Comparison of ENCODE assay signal across 25 cellular contexts in the genomic region with DNA sequence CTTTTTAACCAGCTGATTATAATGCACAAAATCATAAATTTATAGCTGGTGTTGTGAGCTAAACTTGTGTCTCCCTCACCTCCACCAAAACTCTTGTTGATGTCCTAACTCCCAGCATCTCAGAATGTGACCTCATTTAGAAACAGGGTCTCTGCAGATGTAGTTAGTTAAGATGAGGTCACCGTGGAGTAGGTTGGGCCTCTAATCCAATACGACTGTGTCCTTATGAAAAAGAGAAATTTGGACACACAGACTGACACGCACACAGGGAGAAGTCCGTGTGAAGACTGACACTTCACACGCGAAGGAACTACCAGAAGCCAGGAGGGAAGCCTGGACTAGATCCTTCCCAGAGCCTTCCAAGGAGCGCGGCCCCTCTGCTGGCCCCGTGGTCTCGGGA.
"Had no signal": no experiment of that assay in that cellular context is flagged by ENCODE, and none has a peak within 500 bp of the region (broad histone marks: within the 10 kb centered on the region; RNA-seq: fewer than 3 reads in every experiment).

No MANE protein-coding gene starts in this region.

- DNase-seq: activated B cell treated with CpG ODN at 0.5 μM for 24 hours; activated CD4-positive, alpha-beta memory T cell treated with anti-CD3 and anti-CD28 coated beads for 36 hours; activated CD4-positive, alpha-beta T cell treated with anti-CD3 and anti-CD28 coated beads for 4 hours; activated gamma-delta T cell treated with Interleukin-2 at 50 U/mL for 16 hours; activated T-cell treated with anti-CD3 and anti-CD28 coated beads for 4 hours; adrenal gland; dermis blood vessel endothelial cell; effector memory CD4-positive, alpha-beta T cell; heart right ventricle; immature natural killer cell; kidney glomerular epithelial cell; left ventricle myocardium superior; mucosa of descending colon; naive thymus-derived CD8-positive, alpha-beta T cell; stimulated activated CD4-positive, alpha-beta T cell treated with anti-CD3 and anti-CD28 coated beads, Interleukin-2, amount 100 ng/mL, for 24 hours; upper lobe of right lung had no signal

- H3K36me3 ChIP-seq: upper lobe of right lung had no signal

- H3K27ac ChIP-seq: adrenal gland, esophagus muscularis mucosa, heart right ventricle, neutrophil, upper lobe of right lung had no signal

- H3K4me1 ChIP-seq: adrenal gland, upper lobe of right lung had no signal

- H3K9me3 ChIP-seq: adrenal gland, esophagus muscularis mucosa, heart right ventricle, mucosa of descending colon, neutrophil, upper lobe of right lung had no signal

- H3K27ac Mint-ChIP-seq: activated B cell treated with CpG ODN at 0.5 μM for 24 hours; activated CD4-positive, alpha-beta memory T cell treated with anti-CD3 and anti-CD28 coated beads for 36 hours; activated naive CD4-positive, alpha-beta T cell treated with anti-CD3 and anti-CD28 coated beads, Interleukin-2, amount 50 U/mL, for 72 hours; activated T-helper 1 cell treated with anti-CD3 and anti-CD28 coated beads, Interleukin-12 subunit alpha, Interleukin-12 subunit beta, Interleukin-2, Interleukin-4 antibody, amounts not matched to agents 30 ng/mL and 10 ng/mL and 1 ng/mL, durations not matched to agents 14 hours and 24 hours and 36 hours; naive thymus-derived CD8-positive, alpha-beta T cell; progenitor cell of endocrine pancreas; stimulated activated naive CD8-positive, alpha-beta T cell treated with anti-CD3 and anti-CD28 coated beads, Interleukin-15, Interleukin-2, amounts not matched to agents 100 ng/mL and 50 ng/mL, for 24 hours; T-helper 2 cell treated with Interferon-gamma antibody and Interleukin-4, amounts not matched to agents 5 μg/mL and 100 μg/mL, for 36 hours had no signal

- H3K36me3 Mint-ChIP-seq: activated naive CD4-positive, alpha-beta T cell treated with anti-CD3 and anti-CD28 coated beads, Interleukin-2, amount 50 U/mL, for 72 hours had no signal

- H3K9me3 Mint-ChIP-seq: activated B cell treated with CpG ODN at 0.5 μM for 24 hours; activated CD4-positive, alpha-beta memory T cell treated with anti-CD3 and anti-CD28 coated beads for 36 hours; activated T-helper 1 cell treated with anti-CD3 and anti-CD28 coated beads, Interleukin-12 subunit alpha, Interleukin-12 subunit beta, Interleukin-2, Interleukin-4 antibody, amounts not matched to agents 30 ng/mL and 10 ng/mL and 1 ng/mL, durations not matched to agents 14 hours and 24 hours and 36 hours; immature natural killer cell; naive thymus-derived CD8-positive, alpha-beta T cell; stimulated activated naive CD8-positive, alpha-beta T cell treated with anti-CD3 and anti-CD28 coated beads, Interleukin-15, Interleukin-2, amounts not matched to agents 100 ng/mL and 50 ng/mL, for 24 hours; T-helper 2 cell treated with Interferon-gamma antibody and Interleukin-4, amounts not matched to agents 5 μg/mL and 100 μg/mL, for 36 hours had no signal

- H3K27me3 Mint-ChIP-seq: activated B cell treated with CpG ODN at 0.5 μM for 24 hours; activated CD4-positive, alpha-beta memory T cell treated with anti-CD3 and anti-CD28 coated beads for 36 hours; naive thymus-derived CD8-positive, alpha-beta T cell; progenitor cell of endocrine pancreas; stimulated activated naive CD8-positive, alpha-beta T cell treated with anti-CD3 and anti-CD28 coated beads, Interleukin-15, Interleukin-2, amounts not matched to agents 100 ng/mL and 50 ng/mL, for 24 hours had no signal

- H3K27me3 ChIP-seq: adrenal gland, esophagus muscularis mucosa, heart right ventricle, neutrophil, upper lobe of right lung had no signal

- ATAC-seq: activated naive CD4-positive, alpha-beta T cell treated with anti-CD3 and anti-CD28 coated beads, Interleukin-2, amount 50 U/mL, for 72 hours; heart right ventricle; left ventricle myocardium superior; mucosa of descending colon; naive thymus-derived CD8-positive, alpha-beta T cell; upper lobe of right lung had no signal

- H3K4me3 ChIP-seq: adrenal gland, esophagus muscularis mucosa, heart right ventricle, mucosa of descending colon, upper lobe of right lung had no signal

- H3K4me3 Mint-ChIP-seq: activated B cell treated with CpG ODN at 0.5 μM for 24 hours; activated CD4-positive, alpha-beta memory T cell treated with anti-CD3 and anti-CD28 coated beads for 36 hours; activated T-helper 1 cell treated with anti-CD3 and anti-CD28 coated beads, Interleukin-12 subunit alpha, Interleukin-12 subunit beta, Interleukin-2, Interleukin-4 antibody, amounts not matched to agents 30 ng/mL and 10 ng/mL and 1 ng/mL, durations not matched to agents 14 hours and 24 hours and 36 hours; immature natural killer cell; naive thymus-derived CD8-positive, alpha-beta T cell; stimulated activated naive CD8-positive, alpha-beta T cell treated with anti-CD3 and anti-CD28 coated beads, Interleukin-15, Interleukin-2, amounts not matched to agents 100 ng/mL and 50 ng/mL, for 24 hours; T-helper 2 cell treated with Interferon-gamma antibody and Interleukin-4, amounts not matched to agents 5 μg/mL and 100 μg/mL, for 36 hours had no signal

- FAIRE-seq: bronchial epithelial cell, endothelial cell of umbilical vein had no signal
